ENCODE assay signal across 1 cellular context in the genomic region with DNA sequence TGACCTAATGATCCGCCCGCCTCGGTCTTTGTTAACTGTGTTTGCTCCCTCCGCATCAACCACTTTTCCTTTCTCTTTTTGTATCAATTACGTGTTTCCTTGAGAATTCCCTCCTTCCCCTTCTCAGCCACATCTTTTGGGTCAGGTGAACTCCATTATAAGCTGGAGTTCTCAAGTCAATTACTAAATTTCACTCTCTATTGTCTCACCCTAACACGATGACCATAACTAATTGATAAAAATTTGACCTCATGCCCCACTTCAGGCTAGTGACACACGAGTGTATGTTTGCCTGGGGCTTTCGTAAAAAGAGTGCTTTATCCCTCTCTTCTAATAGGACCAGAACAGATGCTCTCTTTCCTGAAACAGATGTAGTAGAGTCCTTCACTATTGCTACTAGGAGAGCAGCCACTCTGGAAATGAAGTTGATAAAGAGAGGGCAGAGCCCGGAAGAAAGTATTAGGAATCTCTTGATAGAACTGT.
TF ChIP-seq lines count a peak whose summit lies in the region.

No MANE protein-coding gene starts in this region.

TF ChIP-seq in H1, 55 proteins besides CTCF, POLR2A, EP300 and RAD21 (continued from another document):
- TF ChIP-seq, protein P1, sequence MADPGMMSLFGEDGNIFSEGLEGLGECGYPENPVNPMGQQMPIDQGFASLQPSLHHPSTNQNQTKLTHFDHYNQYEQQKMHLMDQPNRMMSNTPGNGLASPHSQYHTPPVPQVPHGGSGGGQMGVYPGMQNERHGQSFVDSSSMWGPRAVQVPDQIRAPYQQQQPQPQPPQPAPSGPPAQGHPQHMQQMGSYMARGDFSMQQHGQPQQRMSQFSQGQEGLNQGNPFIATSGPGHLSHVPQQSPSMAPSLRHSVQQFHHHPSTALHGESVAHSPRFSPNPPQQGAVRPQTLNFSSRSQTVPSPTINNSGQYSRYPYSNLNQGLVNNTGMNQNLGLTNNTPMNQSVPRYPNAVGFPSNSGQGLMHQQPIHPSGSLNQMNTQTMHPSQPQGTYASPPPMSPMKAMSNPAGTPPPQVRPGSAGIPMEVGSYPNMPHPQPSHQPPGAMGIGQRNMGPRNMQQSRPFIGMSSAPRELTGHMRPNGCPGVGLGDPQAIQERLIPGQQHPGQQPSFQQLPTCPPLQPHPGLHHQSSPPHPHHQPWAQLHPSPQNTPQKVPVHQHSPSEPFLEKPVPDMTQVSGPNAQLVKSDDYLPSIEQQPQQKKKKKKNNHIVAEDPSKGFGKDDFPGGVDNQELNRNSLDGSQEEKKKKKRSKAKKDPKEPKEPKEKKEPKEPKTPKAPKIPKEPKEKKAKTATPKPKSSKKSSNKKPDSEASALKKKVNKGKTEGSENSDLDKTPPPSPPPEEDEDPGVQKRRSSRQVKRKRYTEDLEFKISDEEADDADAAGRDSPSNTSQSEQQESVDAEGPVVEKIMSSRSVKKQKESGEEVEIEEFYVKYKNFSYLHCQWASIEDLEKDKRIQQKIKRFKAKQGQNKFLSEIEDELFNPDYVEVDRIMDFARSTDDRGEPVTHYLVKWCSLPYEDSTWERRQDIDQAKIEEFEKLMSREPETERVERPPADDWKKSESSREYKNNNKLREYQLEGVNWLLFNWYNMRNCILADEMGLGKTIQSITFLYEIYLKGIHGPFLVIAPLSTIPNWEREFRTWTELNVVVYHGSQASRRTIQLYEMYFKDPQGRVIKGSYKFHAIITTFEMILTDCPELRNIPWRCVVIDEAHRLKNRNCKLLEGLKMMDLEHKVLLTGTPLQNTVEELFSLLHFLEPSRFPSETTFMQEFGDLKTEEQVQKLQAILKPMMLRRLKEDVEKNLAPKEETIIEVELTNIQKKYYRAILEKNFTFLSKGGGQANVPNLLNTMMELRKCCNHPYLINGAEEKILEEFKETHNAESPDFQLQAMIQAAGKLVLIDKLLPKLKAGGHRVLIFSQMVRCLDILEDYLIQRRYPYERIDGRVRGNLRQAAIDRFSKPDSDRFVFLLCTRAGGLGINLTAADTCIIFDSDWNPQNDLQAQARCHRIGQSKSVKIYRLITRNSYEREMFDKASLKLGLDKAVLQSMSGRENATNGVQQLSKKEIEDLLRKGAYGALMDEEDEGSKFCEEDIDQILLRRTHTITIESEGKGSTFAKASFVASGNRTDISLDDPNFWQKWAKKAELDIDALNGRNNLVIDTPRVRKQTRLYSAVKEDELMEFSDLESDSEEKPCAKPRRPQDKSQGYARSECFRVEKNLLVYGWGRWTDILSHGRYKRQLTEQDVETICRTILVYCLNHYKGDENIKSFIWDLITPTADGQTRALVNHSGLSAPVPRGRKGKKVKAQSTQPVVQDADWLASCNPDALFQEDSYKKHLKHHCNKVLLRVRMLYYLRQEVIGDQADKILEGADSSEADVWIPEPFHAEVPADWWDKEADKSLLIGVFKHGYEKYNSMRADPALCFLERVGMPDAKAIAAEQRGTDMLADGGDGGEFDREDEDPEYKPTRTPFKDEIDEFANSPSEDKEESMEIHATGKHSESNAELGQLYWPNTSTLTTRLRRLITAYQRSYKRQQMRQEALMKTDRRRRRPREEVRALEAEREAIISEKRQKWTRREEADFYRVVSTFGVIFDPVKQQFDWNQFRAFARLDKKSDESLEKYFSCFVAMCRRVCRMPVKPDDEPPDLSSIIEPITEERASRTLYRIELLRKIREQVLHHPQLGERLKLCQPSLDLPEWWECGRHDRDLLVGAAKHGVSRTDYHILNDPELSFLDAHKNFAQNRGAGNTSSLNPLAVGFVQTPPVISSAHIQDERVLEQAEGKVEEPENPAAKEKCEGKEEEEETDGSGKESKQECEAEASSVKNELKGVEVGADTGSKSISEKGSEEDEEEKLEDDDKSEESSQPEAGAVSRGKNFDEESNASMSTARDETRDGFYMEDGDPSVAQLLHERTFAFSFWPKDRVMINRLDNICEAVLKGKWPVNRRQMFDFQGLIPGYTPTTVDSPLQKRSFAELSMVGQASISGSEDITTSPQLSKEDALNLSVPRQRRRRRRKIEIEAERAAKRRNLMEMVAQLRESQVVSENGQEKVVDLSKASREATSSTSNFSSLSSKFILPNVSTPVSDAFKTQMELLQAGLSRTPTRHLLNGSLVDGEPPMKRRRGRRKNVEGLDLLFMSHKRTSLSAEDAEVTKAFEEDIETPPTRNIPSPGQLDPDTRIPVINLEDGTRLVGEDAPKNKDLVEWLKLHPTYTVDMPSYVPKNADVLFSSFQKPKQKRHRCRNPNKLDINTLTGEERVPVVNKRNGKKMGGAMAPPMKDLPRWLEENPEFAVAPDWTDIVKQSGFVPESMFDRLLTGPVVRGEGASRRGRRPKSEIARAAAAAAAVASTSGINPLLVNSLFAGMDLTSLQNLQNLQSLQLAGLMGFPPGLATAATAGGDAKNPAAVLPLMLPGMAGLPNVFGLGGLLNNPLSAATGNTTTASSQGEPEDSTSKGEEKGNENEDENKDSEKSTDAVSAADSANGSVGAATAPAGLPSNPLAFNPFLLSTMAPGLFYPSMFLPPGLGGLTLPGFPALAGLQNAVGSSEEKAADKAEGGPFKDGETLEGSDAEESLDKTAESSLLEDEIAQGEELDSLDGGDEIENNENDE (IDR thresholded peaks at IDR 0.05; ENCODE audit: insufficient replicate concordance, low read length), result no peak
- no peak for TF ChIP-seq SAP30 (IDR thresholded peaks at IDR 0.05; ENCODE audit: insufficient read depth, insufficient replicate concordance, low read length)
- TF ChIP-seq GTF2F1 (IDR thresholded peaks at IDR 0.05; ENCODE audit: borderline replicate concordance, low read depth, low read length), result no peak
- no peak for TF ChIP-seq HDAC2 (IDR thresholded peaks at IDR 0.05; ENCODE audit: borderline replicate concordance in 1 of 2, low read depth in 2 of 2, low read length in 2 of 2)
- TF ChIP-seq BACH1 (IDR thresholded peaks at IDR 0.05; ENCODE audit: low read length), result no peak
- TF ChIP-seq FOSL1 (IDR thresholded peaks at IDR 0.05; ENCODE audit: insufficient read depth, low read depth, low read length), result no peak
- no peak for TF ChIP-seq ZNF274 (IDR thresholded peaks at IDR 0.05; ENCODE audit: borderline replicate concordance, extremely low read depth, low read length)
- no peak for TF ChIP-seq TAF1 (IDR thresholded peaks at IDR 0.05; ENCODE audit: low read depth, low read length)
- no peak for TF ChIP-seq EGR1 (IDR thresholded peaks at IDR 0.05; ENCODE audit: borderline replicate concordance, low read depth, low read length)
- TF ChIP-seq BRCA1 (IDR thresholded peaks at IDR 0.05; ENCODE audit: low read depth, low read length), result no peak
- TF ChIP-seq JUND (IDR thresholded peaks at IDR 0.05; ENCODE audit: low read length), result no peak
